1 cellular context compared by ENCODE assay signal in the genomic region with DNA sequence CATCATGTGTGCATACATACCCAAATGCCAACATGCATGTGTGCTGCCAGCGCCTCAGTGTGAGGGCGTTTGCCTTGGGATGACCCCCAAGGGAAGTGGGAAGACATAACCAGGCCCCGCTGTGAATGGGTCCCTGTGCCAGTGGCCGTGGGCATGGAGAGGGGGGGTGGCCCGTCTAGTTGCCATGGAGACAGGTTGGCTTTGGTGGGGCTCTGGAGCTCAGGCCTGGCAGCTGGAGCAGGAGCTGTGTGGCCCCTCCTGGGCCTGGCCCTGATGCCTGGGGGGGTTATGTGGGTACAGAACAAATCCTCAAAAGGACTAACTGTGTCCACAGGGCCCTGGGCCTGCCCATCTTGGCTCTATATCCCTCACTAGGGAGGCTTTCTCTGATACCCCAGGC.
TF ChIP-seq lines count a peak whose summit lies in the region.

No MANE protein-coding gene starts in this region.

TF ChIP-seq in HepG2, 621 proteins besides CTCF, POLR2A, EP300 and RAD21:
- TF ChIP-seq TOPORS (CRISPR knock-in tag; IDR thresholded peaks at IDR 0.05): no peak
- peak; percentile 21; the same call in 1 of the 2 replicates for TF ChIP-seq RFX1 (IDR thresholded peaks at IDR 0.05)
